2 cellular contexts compared by ENCODE assay signal in genomic region chr11:46271407-46271806, GRCh38.
TF ChIP-seq lines count a peak whose summit lies in the region.

No MANE protein-coding gene starts in this region.

TF ChIP-seq in IMR-90, 13 proteins besides CTCF, POLR2A, EP300 and RAD21:
- TF ChIP-seq FOS (IDR thresholded peaks at IDR 0.05; ENCODE audit: low read depth, low read length) (no peak), MAFK (IDR thresholded peaks at IDR 0.05; ENCODE audit: low read depth, low read length) (no peak), USF2 (IDR thresholded peaks at IDR 0.05; ENCODE audit: low read depth, low read length) (no peak), CEBPB (IDR thresholded peaks at IDR 0.05; ENCODE audit: low read depth, low read length) (no peak), RFX5 (IDR thresholded peaks at IDR 0.05; ENCODE audit: low read depth, low read length) (no peak), SMC3 (IDR thresholded peaks at IDR 0.05; ENCODE audit: low read depth, low read length) (no peak), ELK1 (IDR thresholded peaks at IDR 0.05; ENCODE audit: borderline replicate concordance, low read depth, low read length) (no peak), BHLHE40 (IDR thresholded peaks at IDR 0.05; ENCODE audit: low read depth, low read length) (no peak), RCOR1 (IDR thresholded peaks at IDR 0.05; ENCODE audit: insufficient replicate concordance, low read length) (no peak), NFE2L2 (IDR thresholded peaks at IDR 0.05; ENCODE audit: low read depth, low read length) (no peak), CHD1 (IDR thresholded peaks at IDR 0.05; ENCODE audit: low read depth, low read length) (no peak), MAZ (IDR thresholded peaks at IDR 0.05; ENCODE audit: borderline replicate concordance, low read depth, low read length) (no peak), MXI1 (IDR thresholded peaks at IDR 0.05; ENCODE audit: borderline replicate concordance, low read depth, low read length) (no peak)

TF ChIP-seq in H1, 55 proteins besides CTCF, POLR2A, EP300 and RAD21:
- TF ChIP-seq CBX5 (IDR thresholded peaks at IDR 0.05; ENCODE audit: low read depth, low read length) (no peak), GABPA (IDR thresholded peaks at IDR 0.05; ENCODE audit: borderline replicate concordance, insufficient read depth, low read length) (no peak), ATF3 (IDR thresholded peaks at IDR 0.05; ENCODE audit: insufficient read depth, low read depth, low read length) (no peak), TBP (IDR thresholded peaks at IDR 0.05; ENCODE audit: low read depth, low read length) (no peak), MAX (IDR thresholded peaks at IDR 0.05) (no peak), EZH2 (IDR thresholded peaks at IDR 0.05; ENCODE audit: low read depth, low read length, severe bottlenecking) (no peak), BRCA1 (IDR thresholded peaks at IDR 0.05; ENCODE audit: low read depth, low read length) (no peak), FOSL1 (IDR thresholded peaks at IDR 0.05; ENCODE audit: insufficient read depth, low read depth, low read length) (no peak), TAF1 (IDR thresholded peaks at IDR 0.05; ENCODE audit: low read depth, low read length) (no peak), SP4 (IDR thresholded peaks at IDR 0.05; ENCODE audit: low read length) (no peak), KDM4A (IDR thresholded peaks at IDR 0.05; ENCODE audit: low read depth, low read length, severe bottlenecking) (no peak), TCF12 (IDR thresholded peaks at IDR 0.05; ENCODE audit: low read depth, low read length) (no peak), E2F6 (IDR thresholded peaks at IDR 0.05) (no peak), CHD1 (IDR thresholded peaks at IDR 0.05; ENCODE audit: low read depth, low read length) (no peak), SUZ12 (IDR thresholded peaks at IDR 0.05; ENCODE audit: low read length) (no peak), SP2 (IDR thresholded peaks at IDR 0.05; ENCODE audit: low read length) (no peak), CBX8 (IDR thresholded peaks at IDR 0.05; ENCODE audit: borderline replicate concordance, low read depth, low read length) (no peak), POU5F1 (IDR thresholded peaks at IDR 0.05; ENCODE audit: low read depth, low read length) (no peak), BACH1 (IDR thresholded peaks at IDR 0.05; ENCODE audit: low read length) (no peak), SIRT6 (IDR thresholded peaks at IDR 0.05; ENCODE audit: low read length) (no peak)
